ENCODE assay signal across 22 cellular contexts in the genomic region with DNA sequence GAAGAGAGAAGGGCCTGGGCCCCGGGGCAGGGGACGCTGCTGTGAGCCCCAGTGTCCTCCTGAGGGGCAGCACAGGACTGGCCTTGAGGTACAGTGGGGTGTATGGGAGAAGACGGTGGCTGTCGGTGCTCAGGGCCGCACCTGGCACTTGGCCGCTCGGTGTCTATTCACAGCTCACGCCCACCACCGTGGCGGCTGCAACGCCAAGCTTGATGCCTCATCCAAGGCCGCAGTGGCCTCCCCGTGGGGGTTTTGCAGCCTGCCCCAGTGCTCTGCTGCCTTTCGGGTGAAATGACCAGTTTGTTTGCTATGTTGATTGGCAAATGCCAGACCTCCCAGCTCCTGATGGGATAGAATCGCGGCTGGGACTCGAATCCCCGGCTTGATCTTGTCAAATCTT.
DNase-seq lines count a peak whose midpoint lies in the region; ATAC-seq, FAIRE-seq and TF ChIP-seq lines count a peak whose summit lies in the region.
"Had no signal": no experiment of that assay in that cellular context is flagged by ENCODE, and none has a peak within 500 bp of the region (broad histone marks: within the 10 kb centered on the region; RNA-seq: fewer than 3 reads in every experiment).

No MANE protein-coding gene starts in this region.

- 44 to 51% (median 48%) methylated on average over 9 to 18 of the region's 18 CpGs for WGBS in heart left ventricle, 4 donors
- 59% methylated on average over 18 of the region's 18 CpGs for WGBS in right cardiac atrium
- 73 to 87% methylated on average over 18 of the region's 18 CpGs for WGBS in sigmoid colon, 2 donors

- H3K36me3 ChIP-seq in heart left ventricle (peaks cover 0 to 28% (median 0%) of the 10 kb centered on the region in 9 donors), sigmoid colon (peaks cover 0 to 7% (median 2%) of the 10 kb centered on the region in 4 donors)
- H3K36me3 ChIP-seq in BLaER1 treated with 17β-estradiol and CSF1 and Interleukin-3, amounts not matched to agents 10 nM and 100 nM: no peaks in the 10 kb centered on the region

- H4K20me1 ChIP-seq in BLaER1 treated with 17β-estradiol and CSF1 and Interleukin-3, amounts not matched to agents 10 nM and 100 nM: peaks cover 0 to 24% (median 0%) of the 10 kb centered on the region in 11 experiments; a peak in 7 of 22 replicates

- peak overlapping the region in 9 of 11 experiments; percentile 58 to 86 (median 78); a peak in 15 of 22 replicates for H3K4me2 ChIP-seq in BLaER1 treated with 17β-estradiol and CSF1 and Interleukin-3, amounts not matched to agents 10 nM and 100 nM

- H3K9ac ChIP-seq in BLaER1 treated with 17β-estradiol and CSF1 and Interleukin-3, amounts not matched to agents 10 nM and 100 nM: no peak overlapping the region; a peak in 1 of 22 replicates

- TF ChIP-seq POLR2A in heart left ventricle (IDR thresholded peaks at IDR 0.05) (no peak), sigmoid colon (IDR thresholded peaks at IDR 0.05) (no peak)

- DNase-seq in heart left ventricle (no peak), cardiac septum (ENCODE audit: low spot score) (no peak), right cardiac atrium (peak in 1 of 3 donors; percentile 50), sigmoid colon (no peak), urothelium cell line (ENCODE audit: low spot score) (no peak), NCI-H1417 (lab: John Stamatoyannopoulos, UW) (no peak)
- DNase-seq: Caco-2; CD8-positive, alpha-beta T cell; H7; NCI-H1105; NCI-H2029; NCI-H446; NCI-H524 treated with DMSO at 0.1 percent for 48 hours; NCI-H774; SIG-M5 had no signal

- peaks cover 0 to 30% (median 5%) of the 10 kb centered on the region in 9 donors for H3K27me3 ChIP-seq in heart left ventricle
- H3K27me3 ChIP-seq in BLaER1 treated with 17β-estradiol and CSF1 and Interleukin-3, amounts not matched to agents 10 nM and 100 nM: peaks cover 0 to 21% (median 5%) of the 10 kb centered on the region in 11 experiments; a peak in 10 of 22 replicates
- H3K27me3 ChIP-seq in right cardiac atrium (ENCODE audit: control insufficient read depth, insufficient read depth): no peaks in the 10 kb centered on the region
- H3K27me3 ChIP-seq in sigmoid colon: no peaks in the 10 kb centered on the region

- TF ChIP-seq CTCF in heart left ventricle (IDR thresholded peaks at IDR 0.05) (no peak), sigmoid colon (IDR thresholded peaks at IDR 0.05) (no peak)

- H3K4me1 ChIP-seq in heart left ventricle (peaks cover 0 to 61% (median 18%) of the 10 kb centered on the region in 12 donors), right cardiac atrium (ENCODE audit: control insufficient read depth, insufficient read depth, low read length) (no peaks in the 10 kb centered on the region), sigmoid colon (peaks cover 0 to 71% (median 55%) of the 10 kb centered on the region in 4 donors)
- peaks cover 14 to 51% (median 31%) of the 10 kb centered on the region in 10 experiments for H3K4me1 ChIP-seq in BLaER1 treated with 17β-estradiol and CSF1 and Interleukin-3, amounts not matched to agents 10 nM and 100 nM

- H3K27ac ChIP-seq in heart left ventricle (peak overlapping the region in 9 of 12 donors; percentile 23 to 100 (median 93)), right cardiac atrium (ENCODE audit: low read length) (peak overlapping the region; percentile 6), sigmoid colon (peak overlapping the region in 3 of 4 donors; percentile 56 to 97 (median 95))
- no peak overlapping the region for H3K27ac ChIP-seq in BLaER1 treated with 17β-estradiol and CSF1 and Interleukin-3, amounts not matched to agents 10 nM and 100 nM
- H3K27ac ChIP-seq: C4-2B, RWPE1, SK-N-MC had no signal

- no peaks in the 10 kb centered on the region for H3K9me3 ChIP-seq in heart left ventricle
- H3K9me3 ChIP-seq in BLaER1 treated with 17β-estradiol and CSF1 and Interleukin-3, amounts not matched to agents 10 nM and 100 nM (replicated peaks in 1 of 11): no peaks in the 10 kb centered on the region
- H3K9me3 ChIP-seq in right cardiac atrium (ENCODE audit: control insufficient read depth, low read length): no peaks in the 10 kb centered on the region
- H3K9me3 ChIP-seq in sigmoid colon: no peaks in the 10 kb centered on the region
- H3K9me3 ChIP-seq: Caco-2 had no signal

- no peak for TF ChIP-seq EP300 in sigmoid colon (IDR thresholded peaks at IDR 0.05)

- FAIRE-seq in urothelium cell line (lab: Jason Lieb, UNC): no peak
- FAIRE-seq: G401.6, K562 had no signal

- intact Hi-C loops in heart left ventricle (cut with DNase I): no loop called here
- intact Hi-C loops in cardiac septum (cut with DNase I): no loop called here
- intact Hi-C loops in right cardiac atrium (cut with DNase I): no loop called here
- intact Hi-C loops in sigmoid colon (cut with DNase I): no loop called here

- no peak overlapping the region for H3K4me3 ChIP-seq in heart left ventricle
- H3K4me3 ChIP-seq in BLaER1 treated with 17β-estradiol and CSF1 and Interleukin-3, amounts not matched to agents 10 nM and 100 nM: no peak overlapping the region
- no peak overlapping the region for H3K4me3 ChIP-seq in right cardiac atrium (ENCODE audit: low read length)
- H3K4me3 ChIP-seq in sigmoid colon: no peak overlapping the region
- H3K4me3 ChIP-seq: K562, SK-N-MC had no signal

- ATAC-seq in heart left ventricle (no peak), right cardiac atrium (no peak)
- ATAC-seq: CD8-positive, alpha-beta T cell; K562; Panc1 had no signal

Comparison
In these comparisons a context has a peak if more than half of its experiments do, and no peak if none do; other contexts are left out.
1. H3K27ac ChIP-seq: peak in heart left ventricle (9 of 12), right cardiac atrium (single experiment) and sigmoid colon (3 of 4); none in BLaER1 treated with 17β-estradiol and CSF1 and Interleukin-3, amounts not matched to agents 10 nM and 100 nM (0 of 11).